In the genomic region with DNA sequence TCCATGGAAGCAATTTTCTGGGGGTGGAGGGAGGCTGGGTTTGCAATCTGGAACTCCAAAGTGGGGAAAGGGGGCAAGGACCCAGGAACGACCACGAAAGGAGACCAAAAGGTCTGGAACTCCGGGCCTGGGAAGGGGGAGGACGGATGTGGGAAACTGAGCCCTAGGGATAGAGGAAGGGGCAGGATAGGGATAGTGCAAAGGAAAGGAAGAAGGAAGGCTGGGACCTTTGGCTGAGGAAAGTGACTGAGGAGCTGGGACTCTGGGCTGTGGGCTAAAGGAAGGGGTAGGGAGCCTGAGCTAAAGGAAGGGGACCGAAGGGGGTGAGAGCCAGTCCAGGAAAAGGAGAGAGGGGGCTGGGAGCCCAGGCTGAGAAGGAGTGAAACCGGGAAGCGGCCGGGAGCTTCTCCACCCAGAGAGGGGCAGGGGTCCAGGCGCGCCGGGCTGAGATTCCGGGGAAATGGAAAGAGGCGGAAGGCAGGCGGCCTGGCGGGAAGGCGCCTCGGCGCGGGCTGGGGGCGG, we compare ENCODE assay signal across 8 cellular contexts. TPM values are rescaled to one million over a fixed set of nuclear protein-coding genes. Genes with fewer than 3 reads are reported as not detected.
DNase-seq lines count a peak whose midpoint lies in the region; ATAC-seq and TF ChIP-seq lines count a peak whose summit lies in the region.

No MANE protein-coding gene starts in this region.

- H3K4me1 ChIP-seq in iPS-20b (ENCODE audit: insufficient read depth, low read length): peaks cover 15% of the 10 kb centered on the region
- peaks cover 56% of the 10 kb centered on the region for H3K4me1 ChIP-seq in suprapubic skin

- TF ChIP-seq POLR2A in suprapubic skin (IDR thresholded peaks at IDR 0.05): no peak

- 6% methylated on average over 13 of the region's 20 CpGs for WGBS in suprapubic skin

- H3K36me3 ChIP-seq in iPS-20b (ENCODE audit: insufficient read depth, low read depth, low read length) (no peaks in the 10 kb centered on the region), suprapubic skin (no peaks in the 10 kb centered on the region)

- DNase-seq in activated CD4-positive, alpha-beta T cell treated with anti-CD3 and anti-CD28 coated beads for 36 hours: no peak
- no peak for DNase-seq in activated CD4-positive, alpha-beta T cell treated with anti-CD3 and anti-CD28 coated beads for 1 hour
- DNase-seq in suprapubic skin (ENCODE audit: low spot score in 2 of 2): no peak
- no peak for DNase-seq in cerebellum (ENCODE audit: low spot score)
- no peak for DNase-seq in foreskin melanocyte
- no peak for DNase-seq in SKM-1 (lab: John Stamatoyannopoulos, UW; ENCODE audit: unreplicated experiment)

- intact Hi-C loops in activated CD4-positive, alpha-beta T cell treated with anti-CD3 and anti-CD28 coated beads for 36 hours (cut with DNase I, micrococcal nuclease): loop anchor here (2.0 kb wide), 2 partner anchors 52 to 80 kb away; partner anchors contain the start of gene WDTC1 (in 1 of the 2)

- POLR2A ChIA-PET in activated CD4-positive, alpha-beta T cell treated with anti-CD3 and anti-CD28 coated beads for 36 hours (lab: Charles Lee): interaction anchor here (0.6 to 4.8 kb wide), 18 partner anchors 9 to 223 kb away, joined by 3 to 44 read pairs (median 4); no protein-coding TSS in a partner anchor

- H3K4me3 ChIP-seq in iPS-20b (ENCODE audit: low read length) (peak overlapping the region; percentile 77), suprapubic skin (peak overlapping the region; percentile 86)

- peak overlapping the region; percentile 78 for H3K27ac Mint-ChIP-seq in activated CD4-positive, alpha-beta T cell treated with anti-CD3 and anti-CD28 coated beads for 36 hours
- peak overlapping the region; percentile 83 for H3K27ac Mint-ChIP-seq in activated naive CD8-positive, alpha-beta T cell

- peaks cover 5% of the 10 kb centered on the region for H3K36me3 Mint-ChIP-seq in activated CD4-positive, alpha-beta T cell treated with anti-CD3 and anti-CD28 coated beads for 36 hours (ENCODE audit: low read depth)
- no peaks in the 10 kb centered on the region for H3K36me3 Mint-ChIP-seq in activated naive CD8-positive, alpha-beta T cell

- no peaks in the 10 kb centered on the region for H3K9me3 ChIP-seq in iPS-20b (ENCODE audit: insufficient read depth, low read depth, low read length)
- no peaks in the 10 kb centered on the region for H3K9me3 ChIP-seq in suprapubic skin

- TF ChIP-seq CTCF in suprapubic skin (IDR thresholded peaks at IDR 0.05): no peak

- no peaks in the 10 kb centered on the region for H3K9me3 Mint-ChIP-seq in activated CD4-positive, alpha-beta T cell treated with anti-CD3 and anti-CD28 coated beads for 36 hours (ENCODE audit: low read depth)
- no peaks in the 10 kb centered on the region for H3K9me3 Mint-ChIP-seq in activated naive CD8-positive, alpha-beta T cell (ENCODE audit: low read depth)

- H3K27me3 ChIP-seq in iPS-20b (ENCODE audit: insufficient read depth, low read length) (no peaks in the 10 kb centered on the region), suprapubic skin (no peaks in the 10 kb centered on the region)

- H3K4me3 Mint-ChIP-seq in activated CD4-positive, alpha-beta T cell treated with anti-CD3 and anti-CD28 coated beads for 36 hours: peak overlapping the region; percentile 81
- peak overlapping the region; percentile 91 for H3K4me3 Mint-ChIP-seq in activated naive CD8-positive, alpha-beta T cell

- CTCF ChIA-PET in activated CD4-positive, alpha-beta T cell treated with anti-CD3 and anti-CD28 coated beads for 36 hours (lab: Charles Lee): interaction anchor here (0.6 to 2.5 kb wide), 20 partner anchors 9 to 920 kb away, joined by 3 to 11 read pairs (median 4); partner anchors contain the start of gene CEP85

- H3K4me1 Mint-ChIP-seq in activated CD4-positive, alpha-beta T cell treated with anti-CD3 and anti-CD28 coated beads for 36 hours: peaks cover 47% of the 10 kb centered on the region
- H3K4me1 Mint-ChIP-seq in activated naive CD8-positive, alpha-beta T cell (ENCODE audit: low read depth): peaks cover 55% of the 10 kb centered on the region

- peak overlapping the region; percentile 80 for H3K9ac ChIP-seq in iPS-20b (ENCODE audit: low read depth, low read length)

- H3K27ac ChIP-seq in iPS-20b (ENCODE audit: low read length): no peak overlapping the region
- peak overlapping the region; percentile 94 for H3K27ac ChIP-seq in suprapubic skin

- ATAC-seq in activated CD4-positive, alpha-beta T cell treated with anti-CD3 and anti-CD28 coated beads for 36 hours: peak; percentile 2

- H3K27me3 Mint-ChIP-seq in activated CD4-positive, alpha-beta T cell treated with anti-CD3 and anti-CD28 coated beads for 36 hours: no peaks in the 10 kb centered on the region
- no peaks in the 10 kb centered on the region for H3K27me3 Mint-ChIP-seq in activated naive CD8-positive, alpha-beta T cell

- no peak for TF ChIP-seq EP300 in suprapubic skin (IDR thresholded peaks at IDR 0.05)

RNA-seq across cellular contexts. Expression of gene SLC9A1, which starts 0.4 kb away (rescaled TPM):
- 10 to 100 TPM; 15.6 to 20.4 TPM for total RNA-seq in activated CD4-positive, alpha-beta T cell treated with anti-CD3 and anti-CD28 coated beads for 36 hours
- total RNA-seq in suprapubic skin (10 to 100 TPM; 18.1 to 28.1 (median 25.2) TPM), cerebellum (3.9 TPM)
